ENCODE assay signal across 1 cellular context in genomic region chr3:127036209-127037020, GRCh38.
TF ChIP-seq lines count a peak whose summit lies in the region.

No MANE protein-coding gene starts in this region.

TF ChIP-seq in GM23338, 12 proteins besides CTCF, POLR2A, EP300 and RAD21 (continued from another document):
- TF ChIP-seq ZNF114 (CRISPR knock-in tag; IDR thresholded peaks at IDR 0.05) (no peak), ZNF462 (CRISPR knock-in tag; IDR thresholded peaks at IDR 0.05) (no peak), EZH2phosphoT487 (IDR thresholded peaks at IDR 0.05; ENCODE audit: unreplicated experiment) (no peak), POLR2AphosphoS5 (IDR thresholded peaks at IDR 0.05; ENCODE audit: low read depth) (no peak), STAT1 (IDR thresholded peaks at IDR 0.05; ENCODE audit: unreplicated experiment) (no peak)
